Comparison of ENCODE assay signal across 14 cellular contexts in the genomic region with DNA sequence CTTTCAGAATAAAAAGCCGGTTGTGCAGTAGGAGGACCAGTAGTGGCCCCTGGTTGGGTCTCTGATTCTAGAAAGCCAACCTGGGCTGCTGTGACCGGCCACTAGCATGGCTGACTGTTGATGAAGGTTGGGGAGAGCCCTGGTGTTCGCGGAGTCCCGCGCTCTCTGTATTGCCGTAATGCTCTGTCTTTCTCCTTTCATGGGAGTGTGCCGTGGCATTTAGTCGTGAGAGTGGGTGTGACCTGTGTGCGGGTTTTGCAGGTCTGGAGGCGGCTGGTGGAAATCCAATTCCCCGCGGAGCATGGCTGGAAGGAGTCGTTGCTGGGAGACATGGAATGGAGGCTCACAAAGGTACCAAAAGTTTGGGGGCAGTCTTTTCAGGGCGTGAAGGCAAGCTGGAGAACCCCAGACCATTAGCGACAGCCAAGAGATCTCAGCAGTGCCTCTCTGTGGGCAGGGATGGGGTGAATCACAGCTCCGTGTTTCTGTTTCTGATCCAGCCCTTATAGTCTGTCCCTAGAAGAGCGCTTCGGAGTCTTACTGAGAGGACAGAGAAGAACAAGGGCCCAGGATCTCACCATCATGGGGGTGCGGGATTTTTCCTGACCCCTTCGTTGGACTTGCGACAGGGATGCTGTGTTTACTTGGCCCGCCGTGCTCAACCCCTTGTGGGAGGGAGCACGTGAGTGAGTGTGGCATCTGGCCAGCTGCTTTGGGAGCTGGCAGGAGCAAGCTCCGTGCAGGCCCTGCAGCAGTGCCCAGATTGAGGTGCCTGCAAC. TPM values are rescaled to one million over a fixed set of nuclear protein-coding genes. Genes with fewer than 3 reads are reported as not detected.
A peak's percentile ranks its signal among the peaks of the same experiment; 100 is the strongest.
DNase-seq lines count a peak whose midpoint lies in the region; ATAC-seq and TF ChIP-seq lines count a peak whose summit lies in the region.
"Had no signal": no experiment of that assay in that cellular context is flagged by ENCODE, and none has a peak within 500 bp of the region (broad histone marks: within the 10 kb centered on the region; RNA-seq: fewer than 3 reads in every experiment).

No MANE protein-coding gene starts in this region.

- no peak for TF ChIP-seq EP300 in stomach (IDR thresholded peaks at IDR 0.05)

- ATAC-seq in stimulated activated naive CD8-positive, alpha-beta T cell treated with anti-CD3 and anti-CD28 coated beads, Interleukin-15, Interleukin-2, amounts not matched to agents 100 U/mL and 50 U/mL, for 24 hours: peak; percentile 24
- ATAC-seq in stimulated activated naive CD8-positive, alpha-beta T cell treated with anti-CD3 and anti-CD28 coated beads, Interleukin-15, amount 100 ng/mL, for 72 hours: no peak
- ATAC-seq in lower lobe of right lung: peak; percentile 16 to 20
- no peak for ATAC-seq in foreskin keratinocyte
- ATAC-seq: mucosa of descending colon, T-helper 17 cell, WTC11 had no signal

- H3K4me3 Mint-ChIP-seq in stimulated activated naive CD8-positive, alpha-beta T cell treated with anti-CD3 and anti-CD28 coated beads, Interleukin-15, amount 100 ng/mL, for 72 hours: no peak overlapping the region
- H3K4me3 Mint-ChIP-seq: activated naive CD4-positive, alpha-beta T cell treated with anti-CD3 and anti-CD28 coated beads for 36 hours; T-helper 17 cell; WTC11 had no signal

- no peak for DNase-seq in stimulated activated naive CD8-positive, alpha-beta T cell treated with anti-CD3 and anti-CD28 coated beads, Interleukin-15, Interleukin-2, amounts not matched to agents 100 U/mL and 50 U/mL, for 24 hours
- DNase-seq in stimulated activated naive CD8-positive, alpha-beta T cell treated with anti-CD3 and anti-CD28 coated beads, Interleukin-15, amount 100 ng/mL, for 72 hours: no peak
- peak; percentile 43 for DNase-seq in ecto neural progenitor cell (ENCODE audit: low spot score)
- no peak for DNase-seq in lower lobe of right lung
- DNase-seq in stomach: no peak
- DNase-seq in effector CD4-positive, alpha-beta T cell: no peak
- no peak for DNase-seq in foreskin keratinocyte
- DNase-seq: activated naive CD4-positive, alpha-beta T cell treated with anti-CD3 and anti-CD28 coated beads for 36 hours; colonic mucosa; foreskin melanocyte; mucosa of descending colon; T-helper 17 cell had no signal

- 85 to 92% (median 87%) methylated on average over 22 to 26 of the region's 26 CpGs for WGBS in stomach, 5 donors

- intact Hi-C loops in lower lobe of right lung (cut with DNase I): no loop called here
- intact Hi-C loops in stomach (cut with DNase I; ENCODE audit: low total_unique reads): no loop called here

- H3K9me3 ChIP-seq in lower lobe of right lung: no peaks in the 10 kb centered on the region
- H3K9me3 ChIP-seq in stomach: no peaks in the 10 kb centered on the region
- H3K9me3 ChIP-seq: colonic mucosa, mucosa of descending colon, vagina had no signal

- H3K27ac ChIP-seq in lower lobe of right lung (no peak overlapping the region), stomach (no peak overlapping the region), foreskin keratinocyte (no peak overlapping the region)
- H3K27ac ChIP-seq: colonic mucosa, vagina had no signal

- peaks cover 15% of the 10 kb centered on the region for H3K4me1 Mint-ChIP-seq in stimulated activated naive CD8-positive, alpha-beta T cell treated with anti-CD3 and anti-CD28 coated beads, Interleukin-15, amount 100 ng/mL, for 72 hours
- H3K4me1 Mint-ChIP-seq: WTC11 had no signal

- peak overlapping the region in 1 of 2 donors; percentile 64 for H3K27ac Mint-ChIP-seq in stimulated activated naive CD8-positive, alpha-beta T cell treated with anti-CD3 and anti-CD28 coated beads, Interleukin-15, amount 100 ng/mL, for 72 hours
- H3K27ac Mint-ChIP-seq: activated naive CD4-positive, alpha-beta T cell treated with anti-CD3 and anti-CD28 coated beads for 36 hours; T-helper 17 cell had no signal

- H3K36me3 ChIP-seq in lower lobe of right lung: peaks cover 76% of the 10 kb centered on the region
- peaks cover 57 to 85% (median 80%) of the 10 kb centered on the region in 4 donors for H3K36me3 ChIP-seq in stomach

- no peaks in the 10 kb centered on the region for H3K4me1 ChIP-seq in lower lobe of right lung
- no peaks in the 10 kb centered on the region for H3K4me1 ChIP-seq in stomach
- no peaks in the 10 kb centered on the region for H3K4me1 ChIP-seq in foreskin keratinocyte
- H3K4me1 ChIP-seq: colonic mucosa, vagina had no signal

- H3K4me3 ChIP-seq in lower lobe of right lung: no peak overlapping the region
- no peak overlapping the region for H3K4me3 ChIP-seq in stomach
- H3K4me3 ChIP-seq: colonic mucosa, mucosa of descending colon, vagina had no signal

- peaks cover 0 to 9% of the 10 kb centered on the region in 2 donors for H3K9me3 Mint-ChIP-seq in stimulated activated naive CD8-positive, alpha-beta T cell treated with anti-CD3 and anti-CD28 coated beads, Interleukin-15, amount 100 ng/mL, for 72 hours

- no peak for TF ChIP-seq POLR2A in stomach (IDR thresholded peaks at IDR 0.05)

- TF ChIP-seq CTCF in lower lobe of right lung (IDR thresholded peaks at IDR 0.05) (no peak), stomach (IDR thresholded peaks at IDR 0.05) (no peak), foreskin keratinocyte (conservative IDR thresholded peaks at IDR 0.05) (no peak)

- H3K27me3 Mint-ChIP-seq in stimulated activated naive CD8-positive, alpha-beta T cell treated with anti-CD3 and anti-CD28 coated beads, Interleukin-15, amount 100 ng/mL, for 72 hours: no peaks in the 10 kb centered on the region
- H3K27me3 Mint-ChIP-seq: T-helper 17 cell had no signal

- H3K27me3 ChIP-seq in lower lobe of right lung (ENCODE audit: low read depth) (no peaks in the 10 kb centered on the region), stomach (no peaks in the 10 kb centered on the region), foreskin keratinocyte (no peaks in the 10 kb centered on the region)
- H3K27me3 ChIP-seq: colonic mucosa, vagina had no signal

RNA-seq across cellular contexts. Expression of gene RNF213, which starts 56.5 kb away (rescaled TPM):
- 300 TPM for total RNA-seq in lower lobe of right lung
- 100 to 1,000 TPM in 4 of 5 donors, 10 to 100 TPM in 1; 84.8 to 358 (median 208) TPM for total RNA-seq in stomach
- polyA plus RNA-seq in stomach: 10 to 100 TPM; 12.3 to 29.6 (median 12.4) TPM
- total RNA-seq in foreskin keratinocyte: 51.1 and 60.1 TPM in 2 replicates
- polyA plus RNA-seq in foreskin keratinocyte: 15.4 and 15.8 TPM in 2 replicates

Comparison
In these comparisons a context has a peak if more than half of its experiments do, and no peak if none do; other contexts are left out.
1. ATAC-seq: peak in stimulated activated naive CD8-positive, alpha-beta T cell treated with anti-CD3 and anti-CD28 coated beads, Interleukin-15, Interleukin-2, amounts not matched to agents 100 U/mL and 50 U/mL, for 24 hours (single experiment) and lower lobe of right lung (2 of 2); none in stimulated activated naive CD8-positive, alpha-beta T cell treated with anti-CD3 and anti-CD28 coated beads, Interleukin-15, amount 100 ng/mL, for 72 hours (single experiment) and foreskin keratinocyte (single experiment).